ENCODE assay signal across 8 cellular contexts in genomic region chr15:50685191-50685975, GRCh38. TPM values are rescaled to one million over a fixed set of nuclear protein-coding genes. Genes with fewer than 3 reads are reported as not detected.
DNase-seq lines count a peak whose midpoint lies in the region; ATAC-seq and TF ChIP-seq lines count a peak whose summit lies in the region.

No MANE protein-coding gene starts in this region.

- H3K9me2 ChIP-seq in PC-9 (ENCODE audit: insufficient read depth) = no peaks in the 10 kb centered on the region

- CTCF ChIA-PET in PC-9 (lab: Charles Lee) = no interaction called here

- ATAC-seq in GM19035 (IDR thresholded peaks at IDR 0.05; ENCODE audit: unreplicated experiment) (no peak), GM21360 (IDR thresholded peaks at IDR 0.05; ENCODE audit: unreplicated experiment) (no peak)

- no peaks in the 10 kb centered on the region; the same call in 1 of the 2 replicates for H4K20me1 ChIP-seq in PC-9 (ENCODE audit: insufficient read depth)
- H4K20me1 ChIP-seq in osteoblast (ENCODE audit: insufficient read depth, low read length) = peaks cover 18% of the 10 kb centered on the region

- BruUV-seq in PC-9 (replicated peaks; lab: Mats Ljungman, UMichigan) = TSS peak; percentile 34

- peak overlapping the region; percentile 92 for H3K4me2 ChIP-seq in PC-9
- peak overlapping the region; percentile 78 for H3K4me2 ChIP-seq in osteoblast (ENCODE audit: insufficient read depth, low read length)

- H3K27me3 ChIP-seq in PC-9 (ENCODE audit: insufficient read depth, low read depth) (no peaks in the 10 kb centered on the region), osteoblast (ENCODE audit: insufficient read depth, low read length) (no peaks in the 10 kb centered on the region)

- POLR2A ChIA-PET in PC-9 (lab: Charles Lee; ENCODE audit: unreplicated experiment) = interaction anchor here (0.6 to 0.8 kb wide), 2 partner anchors 131 to 195 kb away, joined by 5 to 7 read pairs; no protein-coding TSS in a partner anchor

- H3K79me2 ChIP-seq in PC-9 (ENCODE audit: low read depth) = peaks cover 56% of the 10 kb centered on the region
- peaks cover 61% of the 10 kb centered on the region for H3K79me2 ChIP-seq in osteoblast (ENCODE audit: insufficient read depth, low read length)

- H3F3A ChIP-seq in PC-9 (ENCODE audit: insufficient read depth, low read depth) = peaks cover 9% of the 10 kb centered on the region; the same call in 1 of the 2 replicates

- no peaks in the 10 kb centered on the region for H3K36me3 ChIP-seq in PC-9 (ENCODE audit: low read depth)
- H3K36me3 ChIP-seq in osteoblast (ENCODE audit: insufficient read depth, low read length) = peaks cover 9% of the 10 kb centered on the region

- no peak for TF ChIP-seq CTCF in PC-9 (conservative IDR thresholded peaks at IDR 0.05)
- TF ChIP-seq CTCF in osteoblast (IDR thresholded peaks at IDR 0.05; ENCODE audit: extremely low read depth, low read depth, low read length) = peak; percentile 10

- intact Hi-C loops in PC-9 (cut with micrococcal nuclease; ENCODE audit: unreplicated experiment) = no loop called here

- H3K9me3 ChIP-seq in PC-9 (ENCODE audit: insufficient read depth, low read depth) = no peaks in the 10 kb centered on the region
- H3K9me3 ChIP-seq in osteoblast (ENCODE audit: low read depth, low read length) = no peaks in the 10 kb centered on the region

- H3K4me3 ChIP-seq in PC-9 (peak overlapping the region; percentile 90), osteoblast (ENCODE audit: insufficient read depth, low read length) (peak overlapping the region; percentile 99)

- H3K27ac ChIP-seq in PC-9 (peak overlapping the region; percentile 89), epithelial cell of prostate (peak overlapping the region; percentile 92), osteoblast (ENCODE audit: low read depth, low read length) (peak overlapping the region; percentile 93)

- H3K4me1 ChIP-seq in PC-9 (replicated peaks; ENCODE audit: insufficient read depth) = peaks cover 24% of the 10 kb centered on the region
- peaks cover 22% of the 10 kb centered on the region for H3K4me1 ChIP-seq in osteoblast (ENCODE audit: insufficient read depth, low read length)

- H2AFZ ChIP-seq in PC-9 (peak overlapping the region; percentile 95; the same call in 1 of the 2 replicates), osteoblast (ENCODE audit: low read length) (peak overlapping the region; percentile 97)

- peak; percentile 8 for DNase-seq in EH (ENCODE audit: low read depth)
- no peak for DNase-seq in PC-9
- no peak for DNase-seq in epithelial cell of prostate (ENCODE audit: low read depth, low spot score)
- no peak for DNase-seq in osteoblast (ENCODE audit: insufficient read length, low spot score, missing footprints)
- DNase-seq in NCI-H2171 treated with DMSO at 0.1 percent for 48 hours (lab: John Stamatoyannopoulos, UW) = no peak
- DNase-seq in stimulated activated CD4-positive, alpha-beta T cell treated with anti-CD3 and anti-CD28 coated beads, Interleukin-15, amount 100 ng/mL, for 24 hours = no peak

RNA-seq across cellular contexts. Expression of gene TRPM7, which starts 1.2 kb away (rescaled TPM):
- total RNA-seq in PC-9 (2021) = 33.6 and 40.3 TPM in 2 replicates
- total RNA-seq in osteoblast = 116 and 124 TPM in 2 replicates
